Comparison of ENCODE assay signal across 9 cellular contexts in genomic region chr1:233440952-233441401, GRCh38.
DNase-seq lines count a peak whose midpoint lies in the region; ATAC-seq and TF ChIP-seq lines count a peak whose summit lies in the region.
"Had no signal": no experiment of that assay in that cellular context is flagged by ENCODE, and none has a peak within 500 bp of the region (broad histone marks: within the 10 kb centered on the region; RNA-seq: fewer than 3 reads in every experiment).

No MANE protein-coding gene starts in this region.

- H3K27ac Mint-ChIP-seq in Caco-2 (ENCODE audit: unreplicated experiment): no peak overlapping the region
- H3K27ac Mint-ChIP-seq in T-helper 2 cell treated with Interferon-gamma antibody and Interleukin-4, amounts not matched to agents 5 μg/mL and 100 μg/mL, for 36 hours: no peak overlapping the region
- H3K27ac Mint-ChIP-seq in stimulated activated effector memory CD8-positive, alpha-beta T cell treated with anti-CD3 and anti-CD28 coated beads, Interleukin-12 subunit alpha, Interleukin-12 subunit beta, amount 100 ng/mL, for 72 hours: no peak overlapping the region

- peak in 1 of 2 experiments; percentile 44 for DNase-seq in Caco-2
- peak; percentile 39 for DNase-seq in NCI-H1436 treated with DMSO at 0.1 percent for 48 hours (lab: John Stamatoyannopoulos, UW)
- DNase-seq in T-helper 2 cell treated with Interferon-gamma antibody and Interleukin-4, amounts not matched to agents 5 μg/mL and 100 μg/mL, for 36 hours (ENCODE audit: low spot score): peak; percentile 6
- peak; percentile 48 for DNase-seq in globus pallidus (ENCODE audit: low spot score)
- no peak for DNase-seq in psoas muscle
- no peak for DNase-seq in stimulated activated effector memory CD8-positive, alpha-beta T cell treated with anti-CD3 and anti-CD28 coated beads, Interleukin-12 subunit alpha, Interleukin-12 subunit beta, amount 100 ng/mL, for 72 hours (ENCODE audit: low spot score in 2 of 2)

- H3K9me3 ChIP-seq in Caco-2 (no peaks in the 10 kb centered on the region), psoas muscle (no peaks in the 10 kb centered on the region)
- H3K9me3 ChIP-seq: neutrophil had no signal

- peak; percentile 49 for ATAC-seq in GM21423 (IDR thresholded peaks at IDR 0.05; ENCODE audit: unreplicated experiment)
- no peak for ATAC-seq in psoas muscle
- no peak for ATAC-seq in stimulated activated effector memory CD8-positive, alpha-beta T cell treated with anti-CD3 and anti-CD28 coated beads, Interleukin-12 subunit alpha, Interleukin-12 subunit beta, amount 100 ng/mL, for 72 hours
- ATAC-seq in HG03045 (IDR thresholded peaks at IDR 0.05; ENCODE audit: unreplicated experiment): no peak

- no peaks in the 10 kb centered on the region for H3K4me1 Mint-ChIP-seq in Caco-2 (ENCODE audit: low read depth, unreplicated experiment)
- no peaks in the 10 kb centered on the region for H3K4me1 Mint-ChIP-seq in T-helper 2 cell treated with Interferon-gamma antibody and Interleukin-4, amounts not matched to agents 5 μg/mL and 100 μg/mL, for 36 hours (ENCODE audit: low read depth)
- H3K4me1 Mint-ChIP-seq in stimulated activated effector memory CD8-positive, alpha-beta T cell treated with anti-CD3 and anti-CD28 coated beads, Interleukin-12 subunit alpha, Interleukin-12 subunit beta, amount 100 ng/mL, for 72 hours: no peaks in the 10 kb centered on the region

- H3K27me3 Mint-ChIP-seq in Caco-2 (ENCODE audit: insufficient read depth, unreplicated experiment): peaks cover 3% of the 10 kb centered on the region
- H3K27me3 Mint-ChIP-seq in T-helper 2 cell treated with Interferon-gamma antibody and Interleukin-4, amounts not matched to agents 5 μg/mL and 100 μg/mL, for 36 hours (ENCODE audit: low read depth): peaks cover 12% of the 10 kb centered on the region

- no peak overlapping the region for H3K27ac ChIP-seq in psoas muscle
- H3K27ac ChIP-seq: neutrophil had no signal

- 10 to 13% (median 11%) methylated on average over 9 of the region's 9 CpGs for WGBS in psoas muscle, 3 donors

- no peaks in the 10 kb centered on the region for H3K36me3 Mint-ChIP-seq in Caco-2 (ENCODE audit: insufficient read depth, unreplicated experiment)
- no peaks in the 10 kb centered on the region for H3K36me3 Mint-ChIP-seq in T-helper 2 cell treated with Interferon-gamma antibody and Interleukin-4, amounts not matched to agents 5 μg/mL and 100 μg/mL, for 36 hours (ENCODE audit: low read depth)
- no peaks in the 10 kb centered on the region for H3K36me3 Mint-ChIP-seq in stimulated activated effector memory CD8-positive, alpha-beta T cell treated with anti-CD3 and anti-CD28 coated beads, Interleukin-12 subunit alpha, Interleukin-12 subunit beta, amount 100 ng/mL, for 72 hours

- TF ChIP-seq CTCF in Caco-2 (IDR thresholded peaks at IDR 0.05; ENCODE audit: insufficient read depth in 1 of 2, low read depth in 1 of 2, low read length in 1 of 2, severe bottlenecking in 1 of 2, unreplicated experiment in 1 of 2) (peak; percentile 62 to 68), psoas muscle (IDR thresholded peaks at IDR 0.05) (peak; percentile 38)

- POLR2A ChIA-PET in Caco-2 (lab: Charles Lee): no interaction called here

- H3K27me3 ChIP-seq in Caco-2 (replicated peaks; ENCODE audit: control insufficient read depth, insufficient read depth, low read length) (no peaks in the 10 kb centered on the region), psoas muscle (ENCODE audit: insufficient read depth in 3 of 3, low read length in 2 of 3) (no peaks in the 10 kb centered on the region)
- H3K27me3 ChIP-seq: neutrophil had no signal

- H3K4me3 ChIP-seq in Caco-2 (ENCODE audit: low read depth, low read length) (no peak overlapping the region), psoas muscle (no peak overlapping the region)

- peaks cover 3% of the 10 kb centered on the region for H3K9me3 Mint-ChIP-seq in Caco-2 (ENCODE audit: unreplicated experiment)
- no peaks in the 10 kb centered on the region for H3K9me3 Mint-ChIP-seq in T-helper 2 cell treated with Interferon-gamma antibody and Interleukin-4, amounts not matched to agents 5 μg/mL and 100 μg/mL, for 36 hours
- H3K9me3 Mint-ChIP-seq in stimulated activated effector memory CD8-positive, alpha-beta T cell treated with anti-CD3 and anti-CD28 coated beads, Interleukin-12 subunit alpha, Interleukin-12 subunit beta, amount 100 ng/mL, for 72 hours: no peaks in the 10 kb centered on the region

- no TSS peak for BruUV-seq in Caco-2 (replicated peaks; lab: Mats Ljungman, UMichigan)

- no peak overlapping the region for H3K4me3 Mint-ChIP-seq in Caco-2 (ENCODE audit: unreplicated experiment)
- no peak overlapping the region for H3K4me3 Mint-ChIP-seq in T-helper 2 cell treated with Interferon-gamma antibody and Interleukin-4, amounts not matched to agents 5 μg/mL and 100 μg/mL, for 36 hours
- no peak overlapping the region for H3K4me3 Mint-ChIP-seq in stimulated activated effector memory CD8-positive, alpha-beta T cell treated with anti-CD3 and anti-CD28 coated beads, Interleukin-12 subunit alpha, Interleukin-12 subunit beta, amount 100 ng/mL, for 72 hours

- H3K4me1 ChIP-seq in Caco-2: no peaks in the 10 kb centered on the region
- H3K4me1 ChIP-seq in psoas muscle: no peaks in the 10 kb centered on the region

- intact Hi-C loops in Caco-2 (cut with micrococcal nuclease; ENCODE audit: unreplicated experiment): loop anchor here (1.0 kb wide), 2 partner anchors 350 to 624 kb away; no protein-coding TSS in a partner anchor
- intact Hi-C loops in psoas muscle (cut with DNase I): loop anchor here in 1 of 2 donors (10.0 kb wide), 1 partner anchor 64 kb away; no protein-coding TSS in a partner anchor

- CTCF ChIA-PET in Caco-2 (lab: Charles Lee): interaction anchor here (0.6 to 1.6 kb wide), 10 partner anchors 18 to 671 kb away, joined by 3 to 18 read pairs (median 3); no protein-coding TSS in a partner anchor

- H3K36me3 ChIP-seq in Caco-2 (ENCODE audit: control insufficient read depth, insufficient read depth, low read length) (no peaks in the 10 kb centered on the region), psoas muscle (ENCODE audit: insufficient read depth in 1 of 2, low read depth in 1 of 2) (no peaks in the 10 kb centered on the region)
- H3K36me3 ChIP-seq: neutrophil had no signal

Comparison
In these comparisons a context has a peak if more than half of its experiments do, and no peak if none do; other contexts are left out.
1. DNase-seq: peak in NCI-H1436 treated with DMSO at 0.1 percent for 48 hours (single experiment), T-helper 2 cell treated with Interferon-gamma antibody and Interleukin-4, amounts not matched to agents 5 μg/mL and 100 μg/mL, for 36 hours (single experiment) and globus pallidus (single experiment); none in psoas muscle (0 of 2) and stimulated activated effector memory CD8-positive, alpha-beta T cell treated with anti-CD3 and anti-CD28 coated beads, Interleukin-12 subunit alpha, Interleukin-12 subunit beta, amount 100 ng/mL, for 72 hours (0 of 2).